Comparison of ENCODE assay signal across 8 cellular contexts in genomic region chr3:101675709-101676218, GRCh38. TPM values are rescaled to one million over a fixed set of nuclear protein-coding genes. Genes with fewer than 3 reads are reported as not detected.
DNase-seq lines count a peak whose midpoint lies in the region; ATAC-seq, FAIRE-seq and TF ChIP-seq lines count a peak whose summit lies in the region.

No MANE protein-coding gene starts in this region.

- CTCF ChIA-PET in CD8-positive, alpha-beta memory T cell (lab: Charles Lee), result interaction anchor here (1.0 to 6.2 kb wide), 5 partner anchors 10 to 163 kb away, joined by 3 to 45 read pairs (median 3); partner anchors contain the start of genes PCNP, RPL24 and SENP7

- TF ChIP-seq CTCF in pancreas (IDR thresholded peaks at IDR 0.05), result no peak

- DNase-seq in CD8-positive, alpha-beta memory T cell, result peak in 1 of 5 donors; percentile 50
- no peak for DNase-seq in SJCRH30
- DNase-seq in fibroblast of peridontal ligament (ENCODE audit: extremely low read depth), result peak; percentile 9
- DNase-seq in pancreas, result peak in 1 of 6 donors; percentile 58
- no peak for DNase-seq in NCI-H774 (lab: John Stamatoyannopoulos, UW)
- no peak for DNase-seq in NCI-H2029 treated with DMSO at 0.1 percent for 48 hours (lab: John Stamatoyannopoulos, UW)
- DNase-seq in erythroblast (lab: John Stamatoyannopoulos, UW), result no peak

- H3K9me3 ChIP-seq in CD8-positive, alpha-beta memory T cell (ENCODE audit: low read length), result no peaks in the 10 kb centered on the region
- no peaks in the 10 kb centered on the region for H3K9me3 ChIP-seq in SJCRH30 (replicated peaks)
- H3K9me3 ChIP-seq in pancreas, result no peaks in the 10 kb centered on the region

- ATAC-seq in pancreas, result no peak
- no peak for ATAC-seq in GM19328 (IDR thresholded peaks at IDR 0.05; ENCODE audit: unreplicated experiment)

- peak overlapping the region; percentile 95 to 98 (median 96) for H3K4me3 Mint-ChIP-seq in CD8-positive, alpha-beta memory T cell

- H3K27ac Mint-ChIP-seq in CD8-positive, alpha-beta memory T cell, result peak overlapping the region; percentile 93 to 99 (median 98)

- intact Hi-C loops in pancreas (cut with DNase I), result no loop called here

- no peak for FAIRE-seq in pancreas (lab: Jason Lieb, UNC)

- H3K4me3 ChIP-seq in CD8-positive, alpha-beta memory T cell (ENCODE audit: low read length), result peak overlapping the region; percentile 90
- H3K4me3 ChIP-seq in SJCRH30, result peak overlapping the region; percentile 77
- peak overlapping the region; percentile 70 to 98 (median 94) for H3K4me3 ChIP-seq in pancreas

- H3K27me3 Mint-ChIP-seq in CD8-positive, alpha-beta memory T cell, result peaks cover 0 to 3% of the 10 kb centered on the region in 2 donors

- POLR2A ChIA-PET in CD8-positive, alpha-beta memory T cell (lab: Charles Lee), result interaction anchor here (0.8 to 3.9 kb wide), 10 partner anchors 10 to 174 kb away, joined by 3 to 45 read pairs (median 6); partner anchors contain the start of genes CEP97, NFKBIZ, NXPE3 and PCNP

- no peaks in the 10 kb centered on the region for H3K27me3 ChIP-seq in CD8-positive, alpha-beta memory T cell (ENCODE audit: insufficient read depth, low read length, poor library complexity, severe bottlenecking)
- no peaks in the 10 kb centered on the region for H3K27me3 ChIP-seq in SJCRH30
- no peaks in the 10 kb centered on the region for H3K27me3 ChIP-seq in pancreas

- peaks cover 26% of the 10 kb centered on the region for H3K4me1 ChIP-seq in CD8-positive, alpha-beta memory T cell (ENCODE audit: insufficient read depth, low read length)
- H3K4me1 ChIP-seq in SJCRH30, result no peaks in the 10 kb centered on the region
- H3K4me1 ChIP-seq in pancreas, result peaks cover 7 to 27% (median 12%) of the 10 kb centered on the region in 3 donors

- WGBS in pancreas, 2 donors, result 2 to 4% methylated on average over 27 of the region's 27 CpGs

- peaks cover 47 to 62% (median 59%) of the 10 kb centered on the region in 3 donors for H3K4me1 Mint-ChIP-seq in CD8-positive, alpha-beta memory T cell

- TF ChIP-seq POLR2A in erythroblast (IDR thresholded peaks at IDR 0.05; ENCODE audit: low read length), result no peak

- H3K9me3 Mint-ChIP-seq in CD8-positive, alpha-beta memory T cell, result no peaks in the 10 kb centered on the region

- peak overlapping the region; percentile 99 for H3K27ac ChIP-seq in CD8-positive, alpha-beta memory T cell (ENCODE audit: low read depth, low read length)
- H3K27ac ChIP-seq in SJCRH30 (peak overlapping the region; percentile 10), pancreas (peak overlapping the region; percentile 88 to 97 (median 96))

- H3K36me3 ChIP-seq in CD8-positive, alpha-beta memory T cell (ENCODE audit: insufficient read depth, low read length), result peaks cover 5% of the 10 kb centered on the region
- H3K36me3 ChIP-seq in SJCRH30 (peaks cover 18% of the 10 kb centered on the region), pancreas (peaks cover 0 to 7% (median under 1%) of the 10 kb centered on the region in 3 donors)

- peaks cover 0 to 48% (median 12%) of the 10 kb centered on the region in 3 donors for H3K36me3 Mint-ChIP-seq in CD8-positive, alpha-beta memory T cell

RNA-seq across cellular contexts. Expression of gene ZBTB11, which starts 1.2 kb away (rescaled TPM):
- 10 to 100 TPM; 28.9 to 29.7 TPM for total RNA-seq in CD8-positive, alpha-beta memory T cell
- polyA plus RNA-seq in CD8-positive, alpha-beta memory T cell, result 14.5 TPM
- total RNA-seq in SJCRH30 (2014; rRNA removed; shearing (Covaris generic)), result 28.6 and 31.3 TPM in 2 replicates
- total RNA-seq in pancreas, result 10 to 100 TPM in 1 of 6 donors, 1 to 10 TPM in 5; 5.4 to 11.0 (median 7.7) TPM
- polyA plus RNA-seq in pancreas, result 1 to 10 TPM; 4.5 to 6.8 TPM

RNA-seq across cellular contexts. Expression of gene RPL24, which starts 10.8 kb away (rescaled TPM):
- total RNA-seq in CD8-positive, alpha-beta memory T cell, result 1,000 to 10,000 TPM; 1,569 to 1,633 TPM
- polyA plus RNA-seq in CD8-positive, alpha-beta memory T cell, result 973 TPM
- 5,296 and 6,510 TPM in 2 replicates for total RNA-seq in SJCRH30 (2014; rRNA removed; shearing (Covaris generic))
- total RNA-seq in pancreas, result 1,000 to 10,000 TPM in 1 of 6 donors, 100 to 1,000 TPM in 5; 613 to 1,028 (median 732) TPM
- 1,000 to 10,000 TPM; 1,530 to 2,125 TPM for polyA plus RNA-seq in pancreas

RNA-seq across cellular contexts. Expression of gene CEP97, which starts 48.6 kb away (rescaled TPM):
- 10 to 100 TPM; 16.6 to 17.3 TPM for total RNA-seq in CD8-positive, alpha-beta memory T cell
- polyA plus RNA-seq in CD8-positive, alpha-beta memory T cell, result 4.5 TPM
- 46.3 and 48.9 TPM in 2 replicates for total RNA-seq in SJCRH30 (2014; rRNA removed; shearing (Covaris generic))
- total RNA-seq in pancreas, result 1 to 10 TPM; 1.4 to 4.6 (median 2.3) TPM
- polyA plus RNA-seq in pancreas, result 1 to 10 TPM in 1 of 2 donors, under 1 TPM in 1; 0.76 to 1.4 TPM

Comparison
In these comparisons a context has a peak if more than half of its experiments do, and no peak if none do; other contexts are left out.
1. H3K27ac ChIP-seq: peak in every context shown above with its lines; median percentile 99 in CD8-positive, alpha-beta memory T cell; 96 in pancreas; 10 in SJCRH30.